ENCODE assay signal across 14 cellular contexts in genomic region chr18:55296761-55297160, GRCh38.
A peak's percentile ranks its signal among the peaks of the same experiment; 100 is the strongest.
DNase-seq lines count a peak whose midpoint lies in the region; ATAC-seq, FAIRE-seq and TF ChIP-seq lines count a peak whose summit lies in the region.
"Had no signal": no experiment of that assay in that cellular context is flagged by ENCODE, and none has a peak within 500 bp of the region (broad histone marks: within the 10 kb centered on the region; RNA-seq: fewer than 3 reads in every experiment).

No MANE protein-coding gene starts in this region.

- POLR2A ChIA-PET in activated CD8-positive, alpha-beta T cell treated with anti-CD3 and anti-CD28 coated beads for 36 hours (lab: Charles Lee): no interaction called here

- TF ChIP-seq CTCF in activated CD8-positive, alpha-beta T cell treated with anti-CD3 and anti-CD28 coated beads for 36 hours (IDR thresholded peaks at IDR 0.05): no peak

- H3K4me3 Mint-ChIP-seq in memory B cell: no peak overlapping the region
- H3K4me3 Mint-ChIP-seq in activated CD8-positive, alpha-beta T cell treated with anti-CD3 and anti-CD28 coated beads for 36 hours: no peak overlapping the region
- H3K4me3 Mint-ChIP-seq: CD14-positive monocyte; CD4-positive, alpha-beta memory T cell had no signal

- peaks cover 66% of the 10 kb centered on the region for H3K4me1 Mint-ChIP-seq in memory B cell
- H3K4me1 Mint-ChIP-seq in activated CD8-positive, alpha-beta T cell treated with anti-CD3 and anti-CD28 coated beads for 36 hours (ENCODE audit: low read depth): no peaks in the 10 kb centered on the region
- H3K4me1 Mint-ChIP-seq: CD14-positive monocyte; CD4-positive, alpha-beta memory T cell had no signal

- DNase-seq in AG08395 (ENCODE audit: low spot score): peak; percentile 8
- DNase-seq in GM12891 (ENCODE audit: insufficient read length, low spot score): no peak
- no peak for DNase-seq in memory B cell (ENCODE audit: low spot score in 2 of 2)
- no peak for DNase-seq in activated CD8-positive, alpha-beta T cell treated with anti-CD3 and anti-CD28 coated beads for 36 hours
- no peak for DNase-seq in activated CD8-positive, alpha-beta memory T cell treated with anti-CD3 and anti-CD28 coated beads, Interleukin-2, amount 50 U/mL, for 4 hours
- DNase-seq in activated CD4-positive, alpha-beta T cell treated with anti-CD3 and anti-CD28 coated beads for 4 hours: no peak
- DNase-seq: AML-193; CD4-positive, alpha-beta memory T cell; DMS79 treated with DMSO at 0.1 percent for 48 hours; GF-D8 had no signal

- no peak for TF ChIP-seq POLR2A in GM12891 (IDR thresholded peaks at IDR 0.05; ENCODE audit: low read depth, low read length)

- H3K36me3 Mint-ChIP-seq in memory B cell: peaks cover 26% of the 10 kb centered on the region
- no peaks in the 10 kb centered on the region for H3K36me3 Mint-ChIP-seq in activated CD8-positive, alpha-beta T cell treated with anti-CD3 and anti-CD28 coated beads for 36 hours (ENCODE audit: low read depth)
- H3K36me3 Mint-ChIP-seq: CD14-positive monocyte; CD4-positive, alpha-beta memory T cell had no signal

- intact Hi-C loops in activated CD8-positive, alpha-beta T cell treated with anti-CD3 and anti-CD28 coated beads for 36 hours (cut with micrococcal nuclease): no loop called here

- no peaks in the 10 kb centered on the region for H3K9me3 Mint-ChIP-seq in memory B cell
- peaks cover 3% of the 10 kb centered on the region for H3K9me3 Mint-ChIP-seq in activated CD8-positive, alpha-beta T cell treated with anti-CD3 and anti-CD28 coated beads for 36 hours
- H3K9me3 Mint-ChIP-seq: CD14-positive monocyte had no signal

- no peaks in the 10 kb centered on the region for H3K27me3 Mint-ChIP-seq in memory B cell
- H3K27me3 Mint-ChIP-seq in activated CD8-positive, alpha-beta T cell treated with anti-CD3 and anti-CD28 coated beads for 36 hours: no peaks in the 10 kb centered on the region
- H3K27me3 Mint-ChIP-seq: CD4-positive, alpha-beta memory T cell had no signal

- ATAC-seq in memory B cell (ENCODE audit: low read depth): no peak
- no peak for ATAC-seq in activated CD8-positive, alpha-beta T cell treated with anti-CD3 and anti-CD28 coated beads for 36 hours
- ATAC-seq: HepG2 had no signal

- H3K27ac Mint-ChIP-seq in memory B cell: peak overlapping the region; percentile 36
- no peak overlapping the region for H3K27ac Mint-ChIP-seq in activated CD8-positive, alpha-beta T cell treated with anti-CD3 and anti-CD28 coated beads for 36 hours
- H3K27ac Mint-ChIP-seq: CD14-positive monocyte; CD4-positive, alpha-beta memory T cell had no signal

- FAIRE-seq in GM12891 (lab: Jason Lieb, UNC): peak; percentile 31
- FAIRE-seq: HepG2 had no signal

- CTCF ChIA-PET in activated CD8-positive, alpha-beta T cell treated with anti-CD3 and anti-CD28 coated beads for 36 hours (lab: Charles Lee): no interaction called here

- H3K27ac ChIP-seq in cingulate gyrus (ENCODE audit: low read depth, low read length): peak overlapping the region; percentile 31
- H3K27ac ChIP-seq: BLaER1 had no signal

TF ChIP-seq in GM12891, 5 proteins besides CTCF, POLR2A, EP300 and RAD21:
- no peak for TF ChIP-seq SPI1 (IDR thresholded peaks at IDR 0.05; ENCODE audit: low read depth, low read length)
- TF ChIP-seq POU2F2 (IDR thresholded peaks at IDR 0.05; ENCODE audit: low read depth, low read length): no peak
- TF ChIP-seq PAX5 (IDR thresholded peaks at IDR 0.05; ENCODE audit: insufficient read depth, low read length, severe bottlenecking): no peak
- no peak for TF ChIP-seq POLR2AphosphoS5 (IDR thresholded peaks at IDR 0.05; ENCODE audit: low read depth, low read length)
- no peak for TF ChIP-seq TAF1 (IDR thresholded peaks at IDR 0.05; ENCODE audit: low read depth, low read length)
